Comparison of ENCODE assay signal across 8 cellular contexts in genomic region chr6:29071831-29072723, GRCh38. TPM values are rescaled to one million over a fixed set of nuclear protein-coding genes. Genes with fewer than 3 reads are reported as not detected.
A peak's percentile ranks its signal among the peaks of the same experiment; 100 is the strongest.
DNase-seq lines count a peak whose midpoint lies in the region; ATAC-seq and TF ChIP-seq lines count a peak whose summit lies in the region.

No MANE protein-coding gene starts in this region.

- H3K4me3 ChIP-seq in choroid plexus epithelial cell (ENCODE audit: low read depth, low read length) = no peak overlapping the region

- H3K9me3 Mint-ChIP-seq in neural crest cell = peaks cover 9% of the 10 kb centered on the region

- peaks cover 22% of the 10 kb centered on the region for H3K27me3 Mint-ChIP-seq in neural crest cell (ENCODE audit: low read depth)

- peaks cover 4% of the 10 kb centered on the region for H3K36me3 Mint-ChIP-seq in neural crest cell (ENCODE audit: low read depth)

- DNase-seq in COR-L47 (lab: John Stamatoyannopoulos, UW) (peak; percentile 16), NCI-H460 (ENCODE audit: extremely low read depth, low read depth) (peak; percentile 45), choroid plexus epithelial cell (ENCODE audit: low read depth) (peak; percentile 58), neural crest cell (ENCODE audit: low read depth, low spot score) (peak; percentile 11), NCI-H1417 treated with DMSO at 0.1 percent for 48 hours (lab: John Stamatoyannopoulos, UW) (no peak), NCI-H524 treated with DMSO at 0.1 percent for 48 hours (lab: John Stamatoyannopoulos, UW) (no peak), left cardiac atrium (no peak)

- no peak overlapping the region for H3K27ac Mint-ChIP-seq in neural crest cell (ENCODE audit: unreplicated experiment)

- H3K4me3 Mint-ChIP-seq in neural crest cell = no peak overlapping the region

- ATAC-seq in GM19455 (IDR thresholded peaks at IDR 0.05; ENCODE audit: unreplicated experiment) (peak; percentile 57), left cardiac atrium (no peak)

- intact Hi-C loops in left cardiac atrium (cut with DNase I) = no loop called here

- TF ChIP-seq CTCF in choroid plexus epithelial cell (conservative IDR thresholded peaks at IDR 0.05; ENCODE audit: low read depth, low read length) = peak; percentile 78
- TF ChIP-seq CTCF in neural crest cell (conservative IDR thresholded peaks at IDR 0.05) = peak; percentile 69

- no peaks in the 10 kb centered on the region for H3K4me1 Mint-ChIP-seq in neural crest cell

RNA-seq across cellular contexts. Expression of gene OR2B3, which starts 15.0 kb away (rescaled TPM):
- total RNA-seq in NCI-H460 (2014; rRNA removed; shearing (Covaris generic)) = not detected in 2 replicates
- polyA plus RNA-seq in NCI-H460 (2014; cell fraction: nucleus; rRNA removed) = not detected in 2 replicates
- not detected in 2 replicates for total RNA-seq in neural crest cell
- total RNA-seq in left cardiac atrium = not detected

RNA-seq across cellular contexts. Expression of gene OR2W1, which starts 27.1 kb away (rescaled TPM):
- total RNA-seq in NCI-H460 (2014; rRNA removed; shearing (Covaris generic)) = not detected in 2 replicates
- polyA plus RNA-seq in NCI-H460 (2014; cell fraction: nucleus; rRNA removed) = not detected in 2 replicates
- not detected in 2 replicates for total RNA-seq in neural crest cell
- not detected for total RNA-seq in left cardiac atrium

RNA-seq across cellular contexts. Expression of gene OR2J1, which starts 27.2 kb away (rescaled TPM):
- total RNA-seq in NCI-H460 (2014; rRNA removed; shearing (Covaris generic)) = not detected in 2 replicates
- polyA plus RNA-seq in NCI-H460 (2014; cell fraction: nucleus; rRNA removed) = not detected in 2 replicates
- not detected in 2 replicates for total RNA-seq in neural crest cell
- not detected for total RNA-seq in left cardiac atrium

RNA-seq across cellular contexts. Expression of gene OR2J3, which starts 35.8 kb away (rescaled TPM):
- total RNA-seq in NCI-H460 (2014; rRNA removed; shearing (Covaris generic)) = not detected in 2 replicates
- polyA plus RNA-seq in NCI-H460 (2014; cell fraction: nucleus; rRNA removed) = not detected in 2 replicates
- total RNA-seq in neural crest cell (not detected in 2 replicates), left cardiac atrium (not detected)

Comparison
In these comparisons a context has a peak if more than half of its experiments do, and no peak if none do; other contexts are left out.
1. DNase-seq: peak in COR-L47 (single experiment), NCI-H460 (single experiment), choroid plexus epithelial cell (single experiment) and neural crest cell (single experiment); none in NCI-H1417 treated with DMSO at 0.1 percent for 48 hours (single experiment), NCI-H524 treated with DMSO at 0.1 percent for 48 hours (single experiment) and left cardiac atrium (single experiment).